Comparison of ENCODE assay signal across 12 cellular contexts in genomic region chrY:18669790-18670189, GRCh38.
DNase-seq lines count a peak whose midpoint lies in the region; ATAC-seq and TF ChIP-seq lines count a peak whose summit lies in the region.
"Had no signal": no experiment of that assay in that cellular context is flagged by ENCODE, and none has a peak within 500 bp of the region (broad histone marks: within the 10 kb centered on the region; RNA-seq: fewer than 3 reads in every experiment).

No MANE protein-coding gene starts in this region.

- DNase-seq in AG04449 (ENCODE audit: low read depth, low spot score) (no peak), NCI-H460 (ENCODE audit: extremely low read depth, low read depth) (peak; percentile 30), fibroblast of pulmonary artery (ENCODE audit: low read depth) (peak; percentile 37), NCI-H187 treated with DMSO at 0.1 percent for 48 hours (lab: John Stamatoyannopoulos, UW) (no peak)
- DNase-seq: activated effector memory CD4-positive, alpha-beta T cell treated with Interleukin-2 at 50 U/mL for 16 hours had no signal

- H3K9me2 ChIP-seq in DOHH2 (replicated peaks; ENCODE audit: control insufficient read depth, low read length): no peaks in the 10 kb centered on the region

- no peaks in the 10 kb centered on the region for H3K79me2 ChIP-seq in DOHH2 (ENCODE audit: control insufficient read depth, low read length)

- H3K4me3 ChIP-seq in AG04449 (ENCODE audit: low read depth, low read length): no peak overlapping the region
- H3K4me3 ChIP-seq in DOHH2 (ENCODE audit: low read length): no peak overlapping the region
- no peak overlapping the region for H3K4me3 ChIP-seq in fibroblast of pulmonary artery (replicated peaks; ENCODE audit: low read depth, low read length)
- no peak overlapping the region for H3K4me3 ChIP-seq in gastroesophageal sphincter
- H3K4me3 ChIP-seq: K562 had no signal

- CTCF ChIA-PET in AG04449 (lab: Yijun Ruan, JAX): no interaction called here

- no peak overlapping the region for H3K4me2 ChIP-seq in DOHH2 (ENCODE audit: low read length)

- H3K36me3 ChIP-seq in DOHH2 (ENCODE audit: control insufficient read depth, low read length) (no peaks in the 10 kb centered on the region), gastroesophageal sphincter (no peaks in the 10 kb centered on the region)

- no peak for TF ChIP-seq POLR2A in gastroesophageal sphincter (IDR thresholded peaks at IDR 0.05)

- H3K9me3 ChIP-seq in DOHH2 (ENCODE audit: control insufficient read depth, insufficient read depth, low read length) (no peaks in the 10 kb centered on the region), gastroesophageal sphincter (no peaks in the 10 kb centered on the region)

- no peaks in the 10 kb centered on the region for H3K27me3 ChIP-seq in DOHH2 (ENCODE audit: control insufficient read depth, low read length)
- no peaks in the 10 kb centered on the region for H3K27me3 ChIP-seq in gastroesophageal sphincter

- TF ChIP-seq EP300 in gastroesophageal sphincter (IDR thresholded peaks at IDR 0.05): no peak

- no peaks in the 10 kb centered on the region for H3F3A ChIP-seq in DOHH2 (ENCODE audit: control insufficient read depth, insufficient read depth)

- no peaks in the 10 kb centered on the region for H4K20me1 ChIP-seq in DOHH2 (ENCODE audit: control insufficient read depth, insufficient read depth, low read depth, low read length)

- 0% methylated on average over 4 of the region's 6 CpGs; no CpG with 5 or more reads in 1 of the 2 donors for WGBS in gastroesophageal sphincter (ENCODE audit: low coverage in 1 of 2), 2 donors

- H3K27ac ChIP-seq in DOHH2 (ENCODE audit: low read depth, low read length): no peak overlapping the region
- no peak overlapping the region for H3K27ac ChIP-seq in gastroesophageal sphincter

- ATAC-seq in GM19035 (IDR thresholded peaks at IDR 0.05; ENCODE audit: unreplicated experiment) (no peak), HG03342 (IDR thresholded peaks at IDR 0.05; ENCODE audit: unreplicated experiment) (no peak), gastroesophageal sphincter (no peak)
- ATAC-seq: K562; naive thymus-derived CD8-positive, alpha-beta T cell; stimulated activated naive CD8-positive, alpha-beta T cell treated with anti-CD3 and anti-CD28 coated beads, Interleukin-15, amount 100 ng/mL, for 72 hours had no signal

- no peaks in the 10 kb centered on the region for H3K4me1 ChIP-seq in DOHH2 (ENCODE audit: control insufficient read depth, low read length)
- no peaks in the 10 kb centered on the region for H3K4me1 ChIP-seq in gastroesophageal sphincter

- POLR2A ChIA-PET in AG04449 (lab: Yijun Ruan, JAX): no interaction called here

- TF ChIP-seq CTCF in AG04449 (IDR thresholded peaks at IDR 0.05; ENCODE audit: insufficient read depth, low read length, missing control alignments) (peak; percentile 3), DOHH2 (IDR thresholded peaks at IDR 0.05; ENCODE audit: low read depth, low read length, poor library complexity, severe bottlenecking) (peak; percentile 61), fibroblast of pulmonary artery (IDR thresholded peaks at IDR 0.05; ENCODE audit: low read length, missing control alignments) (peak; percentile 39), gastroesophageal sphincter (IDR thresholded peaks at IDR 0.05) (peak in 1 of 4 experiments; percentile 7)

Comparison
In these comparisons a context has a peak if more than half of its experiments do, and no peak if none do; other contexts are left out.
1. DNase-seq: peak in NCI-H460 (single experiment) and fibroblast of pulmonary artery (single experiment); none in AG04449 (single experiment) and NCI-H187 treated with DMSO at 0.1 percent for 48 hours (single experiment).